Comparison of ENCODE assay signal across 27 cellular contexts in the genomic region with DNA sequence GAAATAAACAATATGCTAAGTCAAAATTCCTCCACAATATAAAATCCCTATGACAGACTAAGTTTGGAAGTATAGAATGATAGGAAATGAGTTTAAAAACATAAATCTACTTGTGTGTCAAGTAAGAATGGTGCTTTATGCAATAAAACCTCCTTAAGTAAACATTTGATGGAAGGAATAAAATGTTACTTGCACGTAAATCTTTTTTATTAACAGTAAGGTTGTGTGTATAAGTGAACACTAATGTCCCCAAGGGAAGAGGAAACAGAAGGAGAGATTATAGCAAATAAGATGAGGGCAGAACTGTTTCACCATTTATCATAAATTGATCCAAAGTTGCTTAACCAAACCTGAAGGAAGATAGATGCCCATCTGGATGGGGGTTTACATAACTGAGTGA.
"Had no signal": no experiment of that assay in that cellular context is flagged by ENCODE, and none has a peak within 500 bp of the region (broad histone marks: within the 10 kb centered on the region; RNA-seq: fewer than 3 reads in every experiment).

No MANE protein-coding gene starts in this region.

- H3K4me1 ChIP-seq: breast epithelium, Peyer's patch, SJCRH30 had no signal

- H3K4me1 Mint-ChIP-seq: activated CD4-positive, alpha-beta T cell treated with anti-CD3 and anti-CD28 coated beads, Interleukin-2, amount 10 ng/mL, durations not matched to agents 7 days and 5 days had no signal

- H3K27ac ChIP-seq: breast epithelium, KMS-11, Peyer's patch, RWPE1, SJCRH30, VCaP had no signal

- H3K27me3 Mint-ChIP-seq: activated CD4-positive, alpha-beta memory T cell treated with anti-CD3 and anti-CD28 coated beads for 36 hours; activated CD4-positive, alpha-beta T cell treated with anti-CD3 and anti-CD28 coated beads, Interleukin-2, amount 10 ng/mL, durations not matched to agents 7 days and 5 days; activated naive CD8-positive, alpha-beta T cell had no signal

- H3K9me3 ChIP-seq: breast epithelium, MG63, Peyer's patch, SJCRH30, SK-N-SH had no signal

- ATAC-seq: activated T-cell treated with anti-CD3 and anti-CD28 coated beads, Interleukin-2, amount 50 U/mL, for 4 hours had no signal

- H3K4me2 ChIP-seq: KMS-11, SK-N-SH had no signal

- H3K27me3 ChIP-seq: MG63, Peyer's patch, SJCRH30 had no signal

- H3K27ac Mint-ChIP-seq: activated CD4-positive, alpha-beta memory T cell treated with anti-CD3 and anti-CD28 coated beads for 36 hours; activated CD4-positive, alpha-beta T cell treated with anti-CD3 and anti-CD28 coated beads, Interleukin-2, amount 10 ng/mL, durations not matched to agents 7 days and 5 days; activated naive CD4-positive, alpha-beta T cell treated with anti-CD3 and anti-CD28 coated beads for 36 hours; activated naive CD8-positive, alpha-beta T cell had no signal

- H3K36me3 Mint-ChIP-seq: activated CD4-positive, alpha-beta memory T cell treated with anti-CD3 and anti-CD28 coated beads for 36 hours; activated naive CD8-positive, alpha-beta T cell had no signal

- H3K9ac ChIP-seq: KMS-11, SK-N-SH had no signal

- H3K9me3 Mint-ChIP-seq: activated CD4-positive, alpha-beta memory T cell treated with anti-CD3 and anti-CD28 coated beads for 36 hours; activated CD4-positive, alpha-beta T cell treated with anti-CD3 and anti-CD28 coated beads, Interleukin-2, amount 10 ng/mL, durations not matched to agents 7 days and 5 days; activated naive CD4-positive, alpha-beta T cell treated with anti-CD3 and anti-CD28 coated beads for 36 hours; activated T-cell treated with anti-CD3 and anti-CD28 coated beads, Interleukin-2, amount 50 U/mL, for 4 hours had no signal

- H3K36me3 ChIP-seq: breast epithelium, MG63, Peyer's patch, SJCRH30 had no signal

- H3K4me3 Mint-ChIP-seq: activated CD4-positive, alpha-beta memory T cell treated with anti-CD3 and anti-CD28 coated beads for 36 hours; activated CD4-positive, alpha-beta T cell treated with anti-CD3 and anti-CD28 coated beads, Interleukin-2, amount 10 ng/mL, durations not matched to agents 7 days and 5 days; activated naive CD4-positive, alpha-beta T cell treated with anti-CD3 and anti-CD28 coated beads for 36 hours; activated naive CD8-positive, alpha-beta T cell; activated T-cell treated with anti-CD3 and anti-CD28 coated beads, Interleukin-2, amount 50 U/mL, for 4 hours had no signal

- H3K4me3 ChIP-seq: breast epithelium, MG63, Peyer's patch, SJCRH30 had no signal

- DNase-seq: activated CD4-positive, alpha-beta memory T cell treated with anti-CD3 and anti-CD28 coated beads for 36 hours; activated CD4-positive, alpha-beta T cell treated with anti-CD3 and anti-CD28 coated beads, Interleukin-2, amount 10 ng/mL, durations not matched to agents 7 days and 5 days; activated CD4-positive, CD25-positive, alpha-beta regulatory T cell; activated CD8-positive, alpha-beta memory T cell treated with anti-CD3 and anti-CD28 coated beads for 24 hours; activated gamma-delta T cell; activated naive CD4-positive, alpha-beta T cell treated with anti-CD3 and anti-CD28 coated beads for 36 hours; activated T-cell treated with anti-CD3 and anti-CD28 coated beads, Interleukin-2, amount 50 U/mL, for 4 hours; anterior cingulate cortex; caudate nucleus; MG63; NCI-H1105; NCI-H1436; NCI-H1694 treated with DMSO at 0.1 percent for 48 hours; NCI-H2029 treated with DMSO at 0.1 percent for 48 hours; NCI-H774; NK-92 treated with Interleukin-12 subunit alpha and Interleukin-12 subunit beta, amount 100 ng/mL, for 24 hours; OCI-M1; Peyer's patch; Right ventricle myocardium superior; SJCRH30; SK-N-SH; T-helper 1 cell had no signal
